8 cellular contexts compared by ENCODE assay signal in the genomic region with DNA sequence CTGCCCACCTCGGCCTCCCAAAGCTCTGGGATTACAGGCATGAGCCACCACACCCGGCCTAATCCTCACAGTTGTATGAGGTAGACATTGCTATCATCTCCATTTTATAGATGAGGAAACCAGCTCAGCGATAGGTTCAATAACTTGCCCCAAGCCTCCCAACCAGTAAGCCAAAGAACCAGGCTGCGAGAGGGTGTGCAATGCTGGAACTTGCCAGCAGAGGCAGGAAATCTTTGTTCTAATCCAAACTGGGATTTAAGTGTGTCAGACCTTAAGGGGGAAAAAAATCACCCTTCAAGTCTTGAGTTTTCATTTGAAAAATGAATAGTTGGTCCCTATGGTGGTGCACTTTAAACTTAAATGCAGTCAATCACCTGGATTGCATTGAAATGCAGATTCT. TPM values are rescaled to one million over a fixed set of nuclear protein-coding genes. Genes with fewer than 3 reads are reported as not detected.
DNase-seq lines count a peak whose midpoint lies in the region; ATAC-seq and TF ChIP-seq lines count a peak whose summit lies in the region.
"Had no signal": no experiment of that assay in that cellular context is flagged by ENCODE, and none has a peak within 500 bp of the region (broad histone marks: within the 10 kb centered on the region; RNA-seq: fewer than 3 reads in every experiment).

No MANE protein-coding gene starts in this region.

- ATAC-seq in activated CD4-positive, CD25-positive, alpha-beta regulatory T cell treated with anti-CD3 and anti-CD28 coated beads, Interleukin-2, amount 50 U/mL, for 24 hours = no peak
- ATAC-seq in GM21576 (IDR thresholded peaks at IDR 0.05; ENCODE audit: unreplicated experiment) = no peak

- no peaks in the 10 kb centered on the region for H3K9me3 ChIP-seq in osteoblast (ENCODE audit: low read depth, low read length)
- H3K9me3 ChIP-seq: SJSA1 had no signal

- no peaks in the 10 kb centered on the region for H4K20me1 ChIP-seq in osteoblast (ENCODE audit: insufficient read depth, low read length)

- no peaks in the 10 kb centered on the region for H3K36me3 ChIP-seq in osteoblast (ENCODE audit: insufficient read depth, low read length)
- H3K36me3 ChIP-seq: SJSA1 had no signal

- H3K4me3 ChIP-seq in GM12875 (ENCODE audit: low read depth, low read length) (no peak overlapping the region), epithelial cell of esophagus (ENCODE audit: low read length) (no peak overlapping the region), osteoblast (ENCODE audit: insufficient read depth, low read length) (no peak overlapping the region)
- H3K4me3 ChIP-seq: SJSA1 had no signal

- H3K4me2 ChIP-seq in osteoblast (ENCODE audit: insufficient read depth, low read length) = no peak overlapping the region

- no peak overlapping the region for H2AFZ ChIP-seq in osteoblast (ENCODE audit: low read length)

- DNase-seq in NOMO-1 treated with DMSO at 0.1 percent for 48 hours (lab: John Stamatoyannopoulos, UW; ENCODE audit: unreplicated experiment) (peak; percentile 20), epithelial cell of esophagus (ENCODE audit: low read depth) (peak; percentile 63), osteoblast (ENCODE audit: insufficient read length, low spot score, missing footprints) (no peak), DMS153 (lab: John Stamatoyannopoulos, UW) (no peak)

- no peaks in the 10 kb centered on the region for H3K79me2 ChIP-seq in osteoblast (ENCODE audit: insufficient read depth, low read length)

- peaks cover 11% of the 10 kb centered on the region for H3K27me3 ChIP-seq in osteoblast (ENCODE audit: insufficient read depth, low read length)
- H3K27me3 ChIP-seq: SJSA1 had no signal

- H3K27ac ChIP-seq in osteoblast (ENCODE audit: low read depth, low read length) = no peak overlapping the region
- H3K27ac ChIP-seq: SJSA1 had no signal

- TF ChIP-seq CTCF in GM12875 (IDR thresholded peaks at IDR 0.05; ENCODE audit: borderline replicate concordance, insufficient read depth, low read depth, low read length) = peak; percentile 46; the same call in 1 of the 2 replicates
- peak; percentile 75 for TF ChIP-seq CTCF in epithelial cell of esophagus (IDR thresholded peaks at IDR 0.05; ENCODE audit: insufficient read depth, low read depth, low read length, missing control alignments)
- TF ChIP-seq CTCF in osteoblast (IDR thresholded peaks at IDR 0.05; ENCODE audit: extremely low read depth, low read depth, low read length) = peak; percentile 49

- H3K4me1 ChIP-seq in osteoblast (ENCODE audit: insufficient read depth, low read length) = no peaks in the 10 kb centered on the region
- H3K4me1 ChIP-seq: SJSA1 had no signal

RNA-seq across cellular contexts. Expression of a gene that starts 20.1 kb away (rescaled TPM):
- 19.2 and 20.3 TPM in 2 replicates for total RNA-seq in osteoblast

Comparison
In these comparisons a context has a peak if more than half of its experiments do, and no peak if none do; other contexts are left out.
1. DNase-seq: peak in NOMO-1 treated with DMSO at 0.1 percent for 48 hours (single experiment) and epithelial cell of esophagus (single experiment); none in osteoblast (single experiment) and DMS153 (single experiment).
2. Peak in every context shown above with its lines, with median percentiles within 50 percentile points of each other: CTCF ChIP-seq.